Comparison of ENCODE assay signal across 8 cellular contexts in genomic region chr17:82370471-82371332, GRCh38. TPM values are rescaled to one million over a fixed set of nuclear protein-coding genes. Genes with fewer than 3 reads are reported as not detected.
DNase-seq lines count a peak whose midpoint lies in the region; ATAC-seq lines count a peak whose summit lies in the region.

No MANE protein-coding gene starts in this region.

- no peaks in the 10 kb centered on the region for H3K9me3 Mint-ChIP-seq in T-helper 1 cell treated with Interleukin-12 subunit alpha and Interleukin-12 subunit beta and Interleukin-4 antibody, amounts not matched to agents 30 μg/mL and 1 μg/mL, for 36 hours

- H3K9me3 ChIP-seq in skeletal muscle tissue (ENCODE audit: control insufficient read depth in 3 of 3, low read length in 3 of 3), result no peaks in the 10 kb centered on the region

- H3K27me3 Mint-ChIP-seq in T-helper 1 cell treated with Interleukin-12 subunit alpha and Interleukin-12 subunit beta and Interleukin-4 antibody, amounts not matched to agents 30 μg/mL and 1 μg/mL, for 36 hours (ENCODE audit: low read depth), result peaks cover 54% of the 10 kb centered on the region

- peak; percentile 49 for ATAC-seq in GM18502 (IDR thresholded peaks at IDR 0.05; ENCODE audit: poor library complexity, unreplicated experiment)
- no peak for ATAC-seq in HG02973 (IDR thresholded peaks at IDR 0.05; ENCODE audit: unreplicated experiment)
- ATAC-seq in GM18511 (IDR thresholded peaks at IDR 0.05; ENCODE audit: unreplicated experiment), result no peak
- no peak for ATAC-seq in HG02759 (IDR thresholded peaks at IDR 0.05; ENCODE audit: unreplicated experiment)

- DNase-seq in foreskin melanocyte, result peak; percentile 18
- no peak for DNase-seq in SK-N-DZ (ENCODE audit: low spot score)

- no peaks in the 10 kb centered on the region for H3K36me3 Mint-ChIP-seq in T-helper 1 cell treated with Interleukin-12 subunit alpha and Interleukin-12 subunit beta and Interleukin-4 antibody, amounts not matched to agents 30 μg/mL and 1 μg/mL, for 36 hours (ENCODE audit: low read depth)

- peak overlapping the region in 2 of 3 donors; percentile 40 to 57 for H3K9ac ChIP-seq in skeletal muscle tissue (ENCODE audit: low read depth in 1 of 3, low read length in 3 of 3)

- H3K4me1 Mint-ChIP-seq in T-helper 1 cell treated with Interleukin-12 subunit alpha and Interleukin-12 subunit beta and Interleukin-4 antibody, amounts not matched to agents 30 μg/mL and 1 μg/mL, for 36 hours (ENCODE audit: low read depth), result peaks cover 9% of the 10 kb centered on the region

- H3K27ac Mint-ChIP-seq in T-helper 1 cell treated with Interleukin-12 subunit alpha and Interleukin-12 subunit beta and Interleukin-4 antibody, amounts not matched to agents 30 μg/mL and 1 μg/mL, for 36 hours, result peak overlapping the region; percentile 78

- peak overlapping the region; percentile 52 to 71 (median 65) for H3K4me3 ChIP-seq in skeletal muscle tissue (ENCODE audit: low read length in 3 of 3)

- H3K27me3 ChIP-seq in skeletal muscle tissue (ENCODE audit: control insufficient read depth in 3 of 3, insufficient read depth in 3 of 3, low read length in 3 of 3), result peaks cover 25 to 42% (median 41%) of the 10 kb centered on the region in 3 donors

- peak overlapping the region; percentile 78 for H3K4me3 Mint-ChIP-seq in T-helper 1 cell treated with Interleukin-12 subunit alpha and Interleukin-12 subunit beta and Interleukin-4 antibody, amounts not matched to agents 30 μg/mL and 1 μg/mL, for 36 hours

- H3K36me3 ChIP-seq in skeletal muscle tissue (ENCODE audit: control insufficient read depth in 3 of 3, insufficient read depth in 3 of 3, low read length in 3 of 3), result no peaks in the 10 kb centered on the region

- peaks cover 8 to 23% (median 16%) of the 10 kb centered on the region in 3 donors for H3K4me1 ChIP-seq in skeletal muscle tissue (ENCODE audit: control insufficient read depth in 3 of 3, insufficient read depth in 3 of 3, low read length in 3 of 3)

- H3K27ac ChIP-seq in skeletal muscle tissue (ENCODE audit: low read depth, low read length), result no peak overlapping the region

RNA-seq across cellular contexts. Expression of gene UTS2R, which starts 0.9 kb away (rescaled TPM):
- total RNA-seq in skeletal muscle tissue, result 1.6 TPM
- 4.3 and 4.8 TPM in 2 replicates for polyA plus RNA-seq in SK-N-DZ (2014; cell fraction: cytosol; rRNA removed)
- polyA plus RNA-seq in SK-N-DZ (2014; cell fraction: nucleus; rRNA removed), result 1.1 and 3.5 TPM in 2 replicates

RNA-seq across cellular contexts. Expression of gene TEX19, which starts 11.7 kb away (rescaled TPM):
- total RNA-seq in skeletal muscle tissue, result 0.52 TPM
- polyA plus RNA-seq in SK-N-DZ (2014; cell fraction: cytosol; rRNA removed), result 3.5 and 5.1 TPM in 2 replicates
- 1.1 and 1.4 TPM in 2 replicates for polyA plus RNA-seq in SK-N-DZ (2014; cell fraction: nucleus; rRNA removed)

RNA-seq across cellular contexts. Expression of gene SECTM1, which starts 37.1 kb away (rescaled TPM):
- 13.0 TPM for total RNA-seq in skeletal muscle tissue
- polyA plus RNA-seq in SK-N-DZ (2014; cell fraction: cytosol; rRNA removed), result 2.1 and 3.1 TPM in 2 replicates
- polyA plus RNA-seq in SK-N-DZ (2014; cell fraction: nucleus; rRNA removed), result 0.11 and 2.3 TPM in 2 replicates

RNA-seq across cellular contexts. Expression of gene HEXD, which starts 47.4 kb away (rescaled TPM):
- total RNA-seq in skeletal muscle tissue, result 11.5 TPM
- polyA plus RNA-seq in SK-N-DZ (2014; cell fraction: cytosol; rRNA removed), result 27.7 and 50.6 TPM in 2 replicates
- polyA plus RNA-seq in SK-N-DZ (2014; cell fraction: nucleus; rRNA removed), result 398 and 453 TPM in 2 replicates

RNA-seq across cellular contexts. Expression of gene OGFOD3, which starts 47.7 kb away (rescaled TPM):
- total RNA-seq in skeletal muscle tissue, result 20.9 TPM
- polyA plus RNA-seq in SK-N-DZ (2014; cell fraction: cytosol; rRNA removed), result 37.3 and 50.7 TPM in 2 replicates
- polyA plus RNA-seq in SK-N-DZ (2014; cell fraction: nucleus; rRNA removed), result 34.3 and 58.0 TPM in 2 replicates
